Comparison of ENCODE assay signal across 9 cellular contexts in genomic region chr1:66981679-66982078, GRCh38. TPM values are rescaled to one million over a fixed set of nuclear protein-coding genes. Genes with fewer than 3 reads are reported as not detected.
DNase-seq lines count a peak whose midpoint lies in the region; ATAC-seq and TF ChIP-seq lines count a peak whose summit lies in the region.
"Had no signal": no experiment of that assay in that cellular context is flagged by ENCODE, and none has a peak within 500 bp of the region (broad histone marks: within the 10 kb centered on the region; RNA-seq: fewer than 3 reads in every experiment).

No MANE protein-coding gene starts in this region.

- no peak overlapping the region for H3K9ac ChIP-seq in neuronal stem cell (ENCODE audit: low read depth, low read length, poor library complexity)

- no peak for TF ChIP-seq CTCF in nephron progenitor cell (IDR thresholded peaks at IDR 0.05)

- no peak overlapping the region for H3K27ac Mint-ChIP-seq in nephron progenitor cell

- H2BK5ac ChIP-seq in neuronal stem cell (ENCODE audit: low read length), result no peak overlapping the region

- H3K4me3 ChIP-seq in neuronal stem cell (ENCODE audit: low read length in 2 of 2), result no peak overlapping the region
- H3K4me3 ChIP-seq: K562 had no signal

- H3K36me3 ChIP-seq in neuronal stem cell (replicated peaks in 1 of 2; ENCODE audit: control insufficient read depth in 2 of 2, insufficient read depth in 2 of 2, low read length in 2 of 2), result peaks cover 7 to 100% of the 10 kb centered on the region in 2 donors

- no peak overlapping the region for H4K8ac ChIP-seq in neuronal stem cell (ENCODE audit: low read depth, low read length)

- H3K27me3 ChIP-seq in layer of hippocampus (ENCODE audit: control insufficient read depth, insufficient read depth, low read length) (no peaks in the 10 kb centered on the region), neuronal stem cell (ENCODE audit: control insufficient read depth in 3 of 3, insufficient read depth in 3 of 3, low read depth in 1 of 3, low read length in 3 of 3) (no peaks in the 10 kb centered on the region)

- H3K27me3 Mint-ChIP-seq in nephron progenitor cell (ENCODE audit: low read depth, poor library complexity), result no peaks in the 10 kb centered on the region

- H2BK120ac ChIP-seq in neuronal stem cell (ENCODE audit: low read depth, low read length), result no peak overlapping the region

- no peak overlapping the region for H2BK12ac ChIP-seq in neuronal stem cell (ENCODE audit: low read length)

- H4K91ac ChIP-seq in neuronal stem cell (ENCODE audit: low read depth, low read length, poor library complexity), result no peak overlapping the region

- H3K36me3 Mint-ChIP-seq in nephron progenitor cell (ENCODE audit: low read depth), result peaks cover 41% of the 10 kb centered on the region

- no peak for ATAC-seq in HG03442 (IDR thresholded peaks at IDR 0.05; ENCODE audit: unreplicated experiment)
- ATAC-seq: K562 had no signal

- H2BK15ac ChIP-seq in neuronal stem cell (ENCODE audit: low read length), result no peak overlapping the region

- no peaks in the 10 kb centered on the region for H3K4me1 ChIP-seq in neuronal stem cell (ENCODE audit: control insufficient read depth in 2 of 2, insufficient read depth in 1 of 2, low read depth in 1 of 2, low read length in 2 of 2)

- no peaks in the 10 kb centered on the region for H3K9me3 ChIP-seq in neuronal stem cell (replicated peaks in 1 of 2; ENCODE audit: control insufficient read depth in 2 of 2, insufficient read depth in 1 of 2, low read depth in 1 of 2, low read length in 2 of 2)

- no peak overlapping the region for H2AFZ ChIP-seq in neuronal stem cell (ENCODE audit: low read length)

- H3K4me3 Mint-ChIP-seq in nephron progenitor cell, result no peak overlapping the region

- no peak overlapping the region for H3K18ac ChIP-seq in neuronal stem cell (ENCODE audit: low read length)

- DNase-seq in NCI-H2029 (lab: John Stamatoyannopoulos, UW) (peak; percentile 59), stromal cell of bone marrow (ENCODE audit: low read depth) (peak; percentile 30), nephron progenitor cell (no peak), DMS 273 (lab: John Stamatoyannopoulos, UW; ENCODE audit: unreplicated experiment) (no peak), neuronal stem cell (ENCODE audit: low spot score) (no peak)
- peak; percentile 6 for DNase-seq in activated T-helper 9 cell treated with anti-CD3 and anti-CD28 coated beads, Interleukin-2, amount 50 U/mL, for 16 hours (ENCODE audit: low read depth)

- H3K14ac ChIP-seq in neuronal stem cell (ENCODE audit: low read length), result no peak overlapping the region

- no peak overlapping the region for H2AK5ac ChIP-seq in neuronal stem cell (ENCODE audit: low read depth, low read length)

- no peak overlapping the region for H3K4me2 ChIP-seq in neuronal stem cell (ENCODE audit: insufficient read depth, low read length, poor library complexity, severe bottlenecking)

- H3K9me3 Mint-ChIP-seq in nephron progenitor cell, result no peaks in the 10 kb centered on the region

- no CpG with 5 or more reads among the region's 4 CpGs for WGBS in neuronal stem cell (ENCODE audit: extremely low coverage in 2 of 2, insufficient read length in 2 of 2, insufficient replicate concordance in 1 of 2), 2 donors

- no peak overlapping the region for H3K23ac ChIP-seq in neuronal stem cell (ENCODE audit: low read depth, low read length, poor library complexity)

- H3K79me1 ChIP-seq in neuronal stem cell (ENCODE audit: low read depth, low read length), result no peaks in the 10 kb centered on the region

- H3K4ac ChIP-seq in neuronal stem cell (ENCODE audit: low read length), result no peak overlapping the region

- H3K4me1 Mint-ChIP-seq in nephron progenitor cell, result no peaks in the 10 kb centered on the region

- H3K27ac ChIP-seq in layer of hippocampus (ENCODE audit: low read depth, low read length) (peak overlapping the region; percentile 27), neuronal stem cell (replicated peaks; ENCODE audit: low read length) (no peak overlapping the region)

RNA-seq across cellular contexts. Expression of gene MIER1, which starts 56.9 kb away (rescaled TPM):
- polyA plus RNA-seq in neuronal stem cell (2013, experiment 1 of 2), result 18.3 TPM
- polyA plus RNA-seq in neuronal stem cell (2013, experiment 2 of 2), result 19.2 TPM

RNA-seq across cellular contexts. Expression of gene DNAI4, which starts 57.0 kb away (rescaled TPM):
- polyA plus RNA-seq in neuronal stem cell (2013, experiment 1 of 2), result 6.9 TPM
- 9.4 TPM for polyA plus RNA-seq in neuronal stem cell (2013, experiment 2 of 2)

Comparison
In these comparisons a context has a peak if more than half of its experiments do, and no peak if none do; other contexts are left out.
1. DNase-seq: peak in NCI-H2029 (single experiment), activated T-helper 9 cell treated with anti-CD3 and anti-CD28 coated beads, Interleukin-2, amount 50 U/mL, for 16 hours (single experiment) and stromal cell of bone marrow (single experiment); none in nephron progenitor cell (single experiment), DMS 273 (single experiment) and neuronal stem cell (single experiment).